Comparison of ENCODE assay signal across 2 cellular contexts in genomic region chr4:143196323-143196722, GRCh38.
TF ChIP-seq lines count a peak whose summit lies in the region.

No MANE protein-coding gene starts in this region.

TF ChIP-seq in IMR-90, 13 proteins besides CTCF, POLR2A, EP300 and RAD21 (continued from another document):
- TF ChIP-seq SMC3 (IDR thresholded peaks at IDR 0.05; ENCODE audit: low read depth, low read length) (no peak), MXI1 (IDR thresholded peaks at IDR 0.05; ENCODE audit: borderline replicate concordance, low read depth, low read length) (no peak), RFX5 (IDR thresholded peaks at IDR 0.05; ENCODE audit: low read depth, low read length) (no peak)
TF ChIP-seq in IMR-90: peak in this region for 1.

TF ChIP-seq in WTC11, 78 proteins besides CTCF, POLR2A, EP300 and RAD21 (continued from another document):
- TF ChIP-seq, protein P1, sequence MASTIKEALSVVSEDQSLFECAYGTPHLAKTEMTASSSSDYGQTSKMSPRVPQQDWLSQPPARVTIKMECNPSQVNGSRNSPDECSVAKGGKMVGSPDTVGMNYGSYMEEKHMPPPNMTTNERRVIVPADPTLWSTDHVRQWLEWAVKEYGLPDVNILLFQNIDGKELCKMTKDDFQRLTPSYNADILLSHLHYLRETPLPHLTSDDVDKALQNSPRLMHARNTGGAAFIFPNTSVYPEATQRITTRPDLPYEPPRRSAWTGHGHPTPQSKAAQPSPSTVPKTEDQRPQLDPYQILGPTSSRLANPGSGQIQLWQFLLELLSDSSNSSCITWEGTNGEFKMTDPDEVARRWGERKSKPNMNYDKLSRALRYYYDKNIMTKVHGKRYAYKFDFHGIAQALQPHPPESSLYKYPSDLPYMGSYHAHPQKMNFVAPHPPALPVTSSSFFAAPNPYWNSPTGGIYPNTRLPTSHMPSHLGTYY (CRISPR knock-in tag; IDR thresholded peaks at IDR 0.05): no peak
- no peak for TF ChIP-seq ATF3 (CRISPR knock-in tag; conservative IDR thresholded peaks at IDR 0.05)
- TF ChIP-seq, protein P2, sequence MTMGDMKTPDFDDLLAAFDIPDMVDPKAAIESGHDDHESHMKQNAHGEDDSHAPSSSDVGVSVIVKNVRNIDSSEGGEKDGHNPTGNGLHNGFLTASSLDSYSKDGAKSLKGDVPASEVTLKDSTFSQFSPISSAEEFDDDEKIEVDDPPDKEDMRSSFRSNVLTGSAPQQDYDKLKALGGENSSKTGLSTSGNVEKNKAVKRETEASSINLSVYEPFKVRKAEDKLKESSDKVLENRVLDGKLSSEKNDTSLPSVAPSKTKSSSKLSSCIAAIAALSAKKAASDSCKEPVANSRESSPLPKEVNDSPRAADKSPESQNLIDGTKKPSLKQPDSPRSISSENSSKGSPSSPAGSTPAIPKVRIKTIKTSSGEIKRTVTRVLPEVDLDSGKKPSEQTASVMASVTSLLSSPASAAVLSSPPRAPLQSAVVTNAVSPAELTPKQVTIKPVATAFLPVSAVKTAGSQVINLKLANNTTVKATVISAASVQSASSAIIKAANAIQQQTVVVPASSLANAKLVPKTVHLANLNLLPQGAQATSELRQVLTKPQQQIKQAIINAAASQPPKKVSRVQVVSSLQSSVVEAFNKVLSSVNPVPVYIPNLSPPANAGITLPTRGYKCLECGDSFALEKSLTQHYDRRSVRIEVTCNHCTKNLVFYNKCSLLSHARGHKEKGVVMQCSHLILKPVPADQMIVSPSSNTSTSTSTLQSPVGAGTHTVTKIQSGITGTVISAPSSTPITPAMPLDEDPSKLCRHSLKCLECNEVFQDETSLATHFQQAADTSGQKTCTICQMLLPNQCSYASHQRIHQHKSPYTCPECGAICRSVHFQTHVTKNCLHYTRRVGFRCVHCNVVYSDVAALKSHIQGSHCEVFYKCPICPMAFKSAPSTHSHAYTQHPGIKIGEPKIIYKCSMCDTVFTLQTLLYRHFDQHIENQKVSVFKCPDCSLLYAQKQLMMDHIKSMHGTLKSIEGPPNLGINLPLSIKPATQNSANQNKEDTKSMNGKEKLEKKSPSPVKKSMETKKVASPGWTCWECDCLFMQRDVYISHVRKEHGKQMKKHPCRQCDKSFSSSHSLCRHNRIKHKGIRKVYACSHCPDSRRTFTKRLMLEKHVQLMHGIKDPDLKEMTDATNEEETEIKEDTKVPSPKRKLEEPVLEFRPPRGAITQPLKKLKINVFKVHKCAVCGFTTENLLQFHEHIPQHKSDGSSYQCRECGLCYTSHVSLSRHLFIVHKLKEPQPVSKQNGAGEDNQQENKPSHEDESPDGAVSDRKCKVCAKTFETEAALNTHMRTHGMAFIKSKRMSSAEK (CRISPR knock-in tag; IDR thresholded peaks at IDR 0.05; ENCODE audit: borderline replicate concordance): no peak
- no peak for TF ChIP-seq PRRX2 (CRISPR knock-in tag; IDR thresholded peaks at IDR 0.05)
TF ChIP-seq in WTC11: peak in this region for 0.
